ENCODE assay signal across 10 cellular contexts in the genomic region with DNA sequence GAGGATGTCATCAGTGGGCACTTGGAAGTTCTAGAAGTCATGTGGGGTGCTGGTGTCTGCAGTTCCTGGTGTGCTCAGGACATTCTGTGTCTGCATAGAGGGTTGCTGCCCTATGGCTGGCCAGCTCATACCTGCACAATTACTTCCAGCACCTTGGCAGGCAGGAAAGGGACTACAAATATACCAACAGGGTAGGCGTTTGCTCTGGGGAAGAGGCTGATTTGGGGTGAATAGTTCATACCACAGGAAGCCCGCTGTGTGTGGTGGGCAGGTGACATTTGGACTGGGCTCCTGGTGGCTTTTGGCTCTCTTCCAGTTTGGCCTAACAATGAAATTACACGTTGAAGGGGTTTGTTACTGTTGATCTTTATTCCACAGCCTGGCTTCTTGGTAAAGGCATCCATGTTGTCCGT.
DNase-seq lines count a peak whose midpoint lies in the region; ATAC-seq and TF ChIP-seq lines count a peak whose summit lies in the region.
"Had no signal": no experiment of that assay in that cellular context is flagged by ENCODE, and none has a peak within 500 bp of the region (broad histone marks: within the 10 kb centered on the region; RNA-seq: fewer than 3 reads in every experiment).

No MANE protein-coding gene starts in this region.

- peaks cover 0 to 5% (median 0%) of the 10 kb centered on the region in 3 donors for H3K36me3 Mint-ChIP-seq in CD8-positive, alpha-beta memory T cell
- H3K36me3 Mint-ChIP-seq in GM23338 (ENCODE audit: low read depth): peaks cover 4% of the 10 kb centered on the region; the same call in 1 of the 3 replicates
- no peaks in the 10 kb centered on the region for H3K36me3 Mint-ChIP-seq in activated CD4-positive, alpha-beta T cell treated with anti-CD3 and anti-CD28 coated beads, Interleukin-2, amount 10 ng/mL, durations not matched to agents 24 days and 14 days (ENCODE audit: low read depth)

- peak overlapping the region; percentile 4 for H3K4me2 ChIP-seq in GM23338

- H3K27ac Mint-ChIP-seq in CD8-positive, alpha-beta memory T cell: peak overlapping the region in 7 of 8 donors; percentile 67 to 87 (median 77)
- H3K27ac Mint-ChIP-seq in GM23338: peak overlapping the region; percentile 96
- H3K27ac Mint-ChIP-seq in activated CD4-positive, alpha-beta T cell treated with anti-CD3 and anti-CD28 coated beads, Interleukin-2, amount 10 ng/mL, durations not matched to agents 24 days and 14 days: peak overlapping the region; percentile 79

- H3K9me3 ChIP-seq in CD8-positive, alpha-beta memory T cell (ENCODE audit: low read length): no peaks in the 10 kb centered on the region

- H2AFZ ChIP-seq in GM23338: peak overlapping the region; percentile 74; the same call in 1 of the 2 replicates

- H3K9me3 Mint-ChIP-seq in CD8-positive, alpha-beta memory T cell: peaks cover 0 to 4% (median 0%) of the 10 kb centered on the region in 5 donors
- peaks cover 3% of the 10 kb centered on the region; the same call in 2 of the 3 replicates for H3K9me3 Mint-ChIP-seq in GM23338
- H3K9me3 Mint-ChIP-seq in activated CD4-positive, alpha-beta T cell treated with anti-CD3 and anti-CD28 coated beads, Interleukin-2, amount 10 ng/mL, durations not matched to agents 24 days and 14 days: peaks cover 14% of the 10 kb centered on the region

- DNase-seq in CD8-positive, alpha-beta memory T cell: peak in 4 of 5 donors; percentile 12 to 62 (median 26)
- DNase-seq in GM23338 (ENCODE audit: low spot score) (no peak), kidney tubule cell (ENCODE audit: low spot score) (peak; percentile 28), EL (no peak), NCI-H2171 (lab: John Stamatoyannopoulos, UW) (no peak)
- DNase-seq in activated CD4-positive, alpha-beta T cell treated with anti-CD3 and anti-CD28 coated beads, Interleukin-2, amount 10 ng/mL, durations not matched to agents 24 days and 14 days: peak; percentile 68
- DNase-seq: left colon had no signal

- peaks cover 43 to 58% (median 46%) of the 10 kb centered on the region in 3 donors for H3K4me1 Mint-ChIP-seq in CD8-positive, alpha-beta memory T cell
- peaks cover 51% of the 10 kb centered on the region for H3K4me1 Mint-ChIP-seq in GM23338
- peaks cover 26% of the 10 kb centered on the region for H3K4me1 Mint-ChIP-seq in activated CD4-positive, alpha-beta T cell treated with anti-CD3 and anti-CD28 coated beads, Interleukin-2, amount 10 ng/mL, durations not matched to agents 24 days and 14 days

- no peaks in the 10 kb centered on the region for H3K27me3 Mint-ChIP-seq in CD8-positive, alpha-beta memory T cell
- peaks cover 18% of the 10 kb centered on the region for H3K27me3 Mint-ChIP-seq in GM23338 (ENCODE audit: insufficient read depth, low read depth, poor library complexity)
- no peaks in the 10 kb centered on the region for H3K27me3 Mint-ChIP-seq in activated CD4-positive, alpha-beta T cell treated with anti-CD3 and anti-CD28 coated beads, Interleukin-2, amount 10 ng/mL, durations not matched to agents 24 days and 14 days

- CTCF ChIA-PET in CD8-positive, alpha-beta memory T cell (lab: Charles Lee): interaction anchor here (1.4 to 2.4 kb wide), 3 partner anchors 43 to 118 kb away, joined by 3 to 9 read pairs (median 4); no protein-coding TSS in a partner anchor

- no peaks in the 10 kb centered on the region for H3K27me3 ChIP-seq in CD8-positive, alpha-beta memory T cell (ENCODE audit: insufficient read depth, low read length, poor library complexity, severe bottlenecking)
- H3K27me3 ChIP-seq in GM23338 (ENCODE audit: insufficient read depth): no peaks in the 10 kb centered on the region
- H3K27me3 ChIP-seq: SJSA1 had no signal

- peaks cover 36% of the 10 kb centered on the region for H3K4me1 ChIP-seq in CD8-positive, alpha-beta memory T cell (ENCODE audit: insufficient read depth, low read length)
- peaks cover 27% of the 10 kb centered on the region for H3K4me1 ChIP-seq in GM23338 (ENCODE audit: insufficient read depth)
- H3K4me1 ChIP-seq: SJSA1 had no signal

- H4K20me1 ChIP-seq in GM23338 (replicated peaks; ENCODE audit: insufficient read depth): no peaks in the 10 kb centered on the region

- ATAC-seq in GM23338 (no peak), SK-N-SH treated with all-trans-retinoic acid at 6 μM for 48 hours (no peak), HG02763 (IDR thresholded peaks at IDR 0.05; ENCODE audit: unreplicated experiment) (no peak)

- H3K4me3 ChIP-seq in CD8-positive, alpha-beta memory T cell (ENCODE audit: low read length): no peak overlapping the region
- H3K4me3 ChIP-seq in GM23338: no peak overlapping the region
- H3K4me3 ChIP-seq: SJSA1 had no signal

- POLR2A ChIA-PET in CD8-positive, alpha-beta memory T cell (lab: Charles Lee): interaction anchor here (0.8 to 3.1 kb wide), 4 partner anchors 42 to 108 kb away, joined by 3 to 16 read pairs (median 4); partner anchors contain the start of gene EZR

- TF ChIP-seq CTCF in GM23338 (conservative IDR thresholded peaks at IDR 0.05; ENCODE audit: low read depth in 2 of 2): no peak

- H3K36me3 ChIP-seq in CD8-positive, alpha-beta memory T cell (ENCODE audit: insufficient read depth, low read length): no peaks in the 10 kb centered on the region
- no peaks in the 10 kb centered on the region for H3K36me3 ChIP-seq in GM23338 (ENCODE audit: insufficient read depth)
- H3K36me3 ChIP-seq: SJSA1 had no signal

- H3K4me3 Mint-ChIP-seq in CD8-positive, alpha-beta memory T cell: peak overlapping the region in 6 of 7 donors; percentile 74 to 90 (median 80)
- no peak overlapping the region for H3K4me3 Mint-ChIP-seq in GM23338
- peak overlapping the region; percentile 54 for H3K4me3 Mint-ChIP-seq in activated CD4-positive, alpha-beta T cell treated with anti-CD3 and anti-CD28 coated beads, Interleukin-2, amount 10 ng/mL, durations not matched to agents 24 days and 14 days

- no peaks in the 10 kb centered on the region for H3K79me2 ChIP-seq in GM23338 (replicated peaks; ENCODE audit: insufficient read depth)

- intact Hi-C loops in activated CD4-positive, alpha-beta T cell treated with anti-CD3 and anti-CD28 coated beads, Interleukin-2, amount 10 ng/mL, durations not matched to agents 24 days and 14 days (cut with micrococcal nuclease): loop anchor here (5.0 kb wide), 1 partner anchor 39 kb away; no protein-coding TSS in a partner anchor

- H3K9me2 ChIP-seq in GM23338 (ENCODE audit: insufficient read depth): 0 out of 2 replicates have a peak, but pooled peaks cover 5% of the 10 kb centered on the region

- H3K27ac ChIP-seq in CD8-positive, alpha-beta memory T cell (ENCODE audit: low read depth, low read length): no peak overlapping the region
- H3K27ac ChIP-seq in GM23338 (ENCODE audit: low read depth): peak overlapping the region; percentile 86
- H3K27ac ChIP-seq: SJSA1 had no signal

- 0 out of 2 replicates have a peak, but pooled peaks cover 6% of the 10 kb centered on the region for H3F3A ChIP-seq in GM23338 (replicated peaks; ENCODE audit: low read depth)

TF ChIP-seq in GM23338, 12 proteins besides CTCF, POLR2A, EP300 and RAD21 (continues in another document):
- no peak for TF ChIP-seq ZNF331 (CRISPR knock-in tag; IDR thresholded peaks at IDR 0.05; ENCODE audit: low read depth)
- no peak for TF ChIP-seq STAT1 (IDR thresholded peaks at IDR 0.05; ENCODE audit: unreplicated experiment)
- TF ChIP-seq EZH2phosphoT487 (IDR thresholded peaks at IDR 0.05; ENCODE audit: unreplicated experiment): no peak

TF ChIP-seq in SK-N-SH treated with all-trans-retinoic acid at 6 μM for 48 hours, 23 proteins besides CTCF, POLR2A, EP300 and RAD21:
- TF ChIP-seq SNAI2 (CRISPR knock-in tag; IDR thresholded peaks at IDR 0.05): no peak
- no peak for TF ChIP-seq ZNF565 (CRISPR knock-in tag; conservative IDR thresholded peaks at IDR 0.05; ENCODE audit: low read depth)
- TF ChIP-seq ZNF8 (CRISPR knock-in tag; IDR thresholded peaks at IDR 0.05): no peak
- TF ChIP-seq RARB (CRISPR knock-in tag; IDR thresholded peaks at IDR 0.05): no peak
- no peak for TF ChIP-seq GLIS3 (CRISPR knock-in tag; IDR thresholded peaks at IDR 0.05)

Comparison
In these comparisons a context has a peak if more than half of its experiments do, and no peak if none do; other contexts are left out.
1. DNase-seq: peak in CD8-positive, alpha-beta memory T cell (4 of 5), activated CD4-positive, alpha-beta T cell treated with anti-CD3 and anti-CD28 coated beads, Interleukin-2, amount 10 ng/mL, durations not matched to agents 24 days and 14 days (single experiment) and kidney tubule cell (single experiment); none in GM23338 (single experiment), EL (single experiment) and NCI-H2171 (single experiment).
2. Peak in every context shown above with its lines, with median percentiles within 50 percentile points of each other: H3K27ac Mint-ChIP-seq.